Comparison of ENCODE assay signal across 11 cellular contexts in genomic region chr6:1916334-1916985, GRCh38.
DNase-seq lines count a peak whose midpoint lies in the region; ATAC-seq and TF ChIP-seq lines count a peak whose summit lies in the region.
"Had no signal": no experiment of that assay in that cellular context is flagged by ENCODE, and none has a peak within 500 bp of the region (broad histone marks: within the 10 kb centered on the region; RNA-seq: fewer than 3 reads in every experiment).

No MANE protein-coding gene starts in this region.

- no peak for TF ChIP-seq RAD21 in SK-N-SH (IDR thresholded peaks at IDR 0.05; ENCODE audit: low read length)

- H3K36me3 ChIP-seq in SK-N-SH (replicated peaks in 1 of 2; ENCODE audit: control insufficient read depth in 1 of 2, insufficient read depth in 2 of 2, low read length in 1 of 2) (no peaks in the 10 kb centered on the region), spleen (peaks cover 0 to 3% (median 0%) of the 10 kb centered on the region in 6 donors)
- H3K36me3 ChIP-seq: cardiac muscle cell, heart right ventricle had no signal

- DNase-seq in GM03348 (ENCODE audit: low spot score) (peak; percentile 63), SK-N-SH (no peak), fibroblast of mammary gland (ENCODE audit: low read depth) (peak; percentile 88), putamen (ENCODE audit: low spot score) (peak; percentile 38), NCI-H2196 treated with DMSO at 0.1 percent for 48 hours (lab: John Stamatoyannopoulos, UW; ENCODE audit: unreplicated experiment) (no peak), spleen (no peak)
- DNase-seq in activated T-cell treated with anti-CD3 and anti-CD28 coated beads, Interleukin-2, amount 50 U/mL, for 72 hours = no peak
- DNase-seq: heart right ventricle had no signal

- no peaks in the 10 kb centered on the region for H3K9me3 Mint-ChIP-seq in activated T-cell treated with anti-CD3 and anti-CD28 coated beads, Interleukin-2, amount 50 U/mL, for 72 hours
- H3K9me3 Mint-ChIP-seq: stimulated activated naive CD8-positive, alpha-beta T cell treated with anti-CD3 and anti-CD28 coated beads, Interleukin-15, Interleukin-2, amounts not matched to agents 100 ng/mL and 50 ng/mL, for 24 hours had no signal

- no peak for TF ChIP-seq POLR2A in spleen (IDR thresholded peaks at IDR 0.05)

- peak overlapping the region; percentile 46; the same call in 1 of the 2 replicates for H3K4me2 ChIP-seq in SK-N-SH

- H3F3A ChIP-seq in SK-N-SH (replicated peaks; ENCODE audit: insufficient read depth) = peaks cover 19% of the 10 kb centered on the region

- POLR2A ChIA-PET in SK-N-SH (lab: Yijun Ruan, JAX) = no interaction called here

- H3K4me1 ChIP-seq in SK-N-SH (ENCODE audit: control insufficient read depth in 1 of 2, insufficient read depth in 2 of 2, low read depth in 1 of 2, low read length in 1 of 2) (peaks cover 0 to 19% of the 10 kb centered on the region in 2 experiments; a peak in 3 of 4 replicates), spleen (no peaks in the 10 kb centered on the region)
- H3K4me1 ChIP-seq: heart right ventricle had no signal

- TF ChIP-seq CTCF in SK-N-SH (IDR thresholded peaks at IDR 0.05) = no peak
- TF ChIP-seq CTCF in fibroblast of mammary gland (conservative IDR thresholded peaks at IDR 0.05; ENCODE audit: control insufficient read depth, insufficient read depth, low read depth, low read length) = no peak
- TF ChIP-seq CTCF in spleen (IDR thresholded peaks at IDR 0.05 in 8 of 11, conservative IDR thresholded peaks at IDR 0.05 in 3 of 11) = no peak

- H3K79me2 ChIP-seq in SK-N-SH (ENCODE audit: insufficient read depth) = no peaks in the 10 kb centered on the region

- H3K9me3 ChIP-seq in SK-N-SH (no peaks in the 10 kb centered on the region), spleen (no peaks in the 10 kb centered on the region)
- H3K9me3 ChIP-seq: heart right ventricle had no signal

- WGBS in SK-N-SH (ENCODE audit: low lambda C conversion rate) = 59% methylated on average over 8 of the region's 8 CpGs
- WGBS in spleen, 5 donors = 79 to 85% (median 82%) methylated on average over 8 of the region's 8 CpGs

- peak overlapping the region; percentile 26 for H2AFZ ChIP-seq in SK-N-SH (ENCODE audit: low read depth)

- H3K4me3 ChIP-seq in SK-N-SH (ENCODE audit: low read depth in 2 of 2, low read length in 1 of 2) (no peak overlapping the region), fibroblast of mammary gland (ENCODE audit: control insufficient read depth, low read depth, low read length) (no peak overlapping the region), spleen (no peak overlapping the region)
- H3K4me3 ChIP-seq: cardiac muscle cell, heart right ventricle had no signal

- peaks cover 19% of the 10 kb centered on the region for H3K4me1 Mint-ChIP-seq in activated T-cell treated with anti-CD3 and anti-CD28 coated beads, Interleukin-2, amount 50 U/mL, for 72 hours (ENCODE audit: low read depth)

- H4K20me1 ChIP-seq in SK-N-SH (ENCODE audit: insufficient read depth) = no peaks in the 10 kb centered on the region

- no peaks in the 10 kb centered on the region for H3K9me2 ChIP-seq in SK-N-SH

- H3K9ac ChIP-seq in SK-N-SH = peak overlapping the region; percentile 38

- no peaks in the 10 kb centered on the region for H3K27me3 ChIP-seq in SK-N-SH (ENCODE audit: insufficient read depth)
- H3K27me3 ChIP-seq in spleen (replicated peaks in 1 of 7) = no peaks in the 10 kb centered on the region
- H3K27me3 ChIP-seq: cardiac muscle cell, heart right ventricle had no signal

- TF ChIP-seq EP300 in SK-N-SH (IDR thresholded peaks at IDR 0.05; ENCODE audit: borderline replicate concordance in 1 of 2, low read depth in 1 of 2, low read length in 1 of 2) = peak in 1 of 2 experiments; percentile 66; a peak in 1 of 4 replicates

- H3K27ac ChIP-seq in SK-N-SH (ENCODE audit: low read depth in 2 of 2, low read length in 1 of 2) (peak overlapping the region in 1 of 2 experiments; percentile 86; a peak in 3 of 4 replicates), spleen (no peak overlapping the region)
- H3K27ac ChIP-seq: cardiac muscle cell, heart right ventricle had no signal

- CTCF ChIA-PET in SK-N-SH (lab: Yijun Ruan, JAX) = interaction anchor here (0.6 kb wide), 1 partner anchor 19 kb away, joined by 3 read pairs; no protein-coding TSS in a partner anchor

- no peak overlapping the region for H3K4me3 Mint-ChIP-seq in activated T-cell treated with anti-CD3 and anti-CD28 coated beads, Interleukin-2, amount 50 U/mL, for 72 hours
- H3K4me3 Mint-ChIP-seq: stimulated activated naive CD8-positive, alpha-beta T cell treated with anti-CD3 and anti-CD28 coated beads, Interleukin-15, Interleukin-2, amounts not matched to agents 100 ng/mL and 50 ng/mL, for 24 hours had no signal

- H3K27me3 Mint-ChIP-seq in activated T-cell treated with anti-CD3 and anti-CD28 coated beads, Interleukin-2, amount 50 U/mL, for 72 hours (ENCODE audit: low read depth) = no peaks in the 10 kb centered on the region
- H3K27me3 Mint-ChIP-seq: stimulated activated naive CD8-positive, alpha-beta T cell treated with anti-CD3 and anti-CD28 coated beads, Interleukin-15, Interleukin-2, amounts not matched to agents 100 ng/mL and 50 ng/mL, for 24 hours had no signal

- intact Hi-C loops in spleen (cut with DNase I; ENCODE audit: low total_unique reads) = no loop called here

- no peak overlapping the region for H3K27ac Mint-ChIP-seq in activated T-cell treated with anti-CD3 and anti-CD28 coated beads, Interleukin-2, amount 50 U/mL, for 72 hours
- H3K27ac Mint-ChIP-seq: stimulated activated naive CD8-positive, alpha-beta T cell treated with anti-CD3 and anti-CD28 coated beads, Interleukin-15, Interleukin-2, amounts not matched to agents 100 ng/mL and 50 ng/mL, for 24 hours had no signal

- no peak for ATAC-seq in activated T-cell treated with anti-CD3 and anti-CD28 coated beads, Interleukin-2, amount 50 U/mL, for 72 hours (replicated peaks in 1 of 2)
- no peak for ATAC-seq in GM19324 (IDR thresholded peaks at IDR 0.05; ENCODE audit: low FRiP score, unreplicated experiment)
- ATAC-seq: heart right ventricle had no signal

- no peaks in the 10 kb centered on the region for H3K36me3 Mint-ChIP-seq in activated T-cell treated with anti-CD3 and anti-CD28 coated beads, Interleukin-2, amount 50 U/mL, for 72 hours (ENCODE audit: insufficient read depth in 2 of 2)

TF ChIP-seq in SK-N-SH, 30 proteins besides CTCF, POLR2A, EP300 and RAD21 (continues in another document):
- no peak for TF ChIP-seq ZBTB33 (IDR thresholded peaks at IDR 0.05; ENCODE audit: borderline replicate concordance, low read depth)
- no peak for TF ChIP-seq MXI1 (IDR thresholded peaks at IDR 0.05; ENCODE audit: low read depth, low read length)
- no peak for TF ChIP-seq USF2 (IDR thresholded peaks at IDR 0.05; ENCODE audit: borderline replicate concordance, low read depth, low read length)
- no peak for TF ChIP-seq PBX3 (IDR thresholded peaks at IDR 0.05)
- TF ChIP-seq TCF12 (IDR thresholded peaks at IDR 0.05) = peak; percentile 63
- TF ChIP-seq TAF1 (IDR thresholded peaks at IDR 0.05; ENCODE audit: borderline replicate concordance, low read depth, low read length) = no peak
- no peak for TF ChIP-seq ELF1 (IDR thresholded peaks at IDR 0.05)
- no peak for TF ChIP-seq IRF3 (IDR thresholded peaks at IDR 0.05; ENCODE audit: low read depth, low read length)
- TF ChIP-seq TEAD4 (IDR thresholded peaks at IDR 0.05; ENCODE audit: borderline replicate concordance, insufficient read depth) = 0 out of 2 replicates have a peak, but pooled peaks have one; percentile 28
- TF ChIP-seq CHD2 (IDR thresholded peaks at IDR 0.05; ENCODE audit: low read length, partially characterized antibody) = no peak
- TF ChIP-seq FOXM1 (IDR thresholded peaks at IDR 0.05; ENCODE audit: low read depth) = no peak
- TF ChIP-seq JUND (IDR thresholded peaks at IDR 0.05) = peak; percentile 73; the same call in 1 of the 2 replicates

Comparison
In these comparisons a context has a peak if more than half of its experiments do, and no peak if none do; other contexts are left out.
1. DNase-seq: peak in GM03348 (single experiment), fibroblast of mammary gland (single experiment) and putamen (single experiment); none in SK-N-SH (single experiment), activated T-cell treated with anti-CD3 and anti-CD28 coated beads, Interleukin-2, amount 50 U/mL, for 72 hours (0 of 2), NCI-H2196 treated with DMSO at 0.1 percent for 48 hours (single experiment) and spleen (single experiment).